ENCODE assay signal across 21 cellular contexts in the genomic region with DNA sequence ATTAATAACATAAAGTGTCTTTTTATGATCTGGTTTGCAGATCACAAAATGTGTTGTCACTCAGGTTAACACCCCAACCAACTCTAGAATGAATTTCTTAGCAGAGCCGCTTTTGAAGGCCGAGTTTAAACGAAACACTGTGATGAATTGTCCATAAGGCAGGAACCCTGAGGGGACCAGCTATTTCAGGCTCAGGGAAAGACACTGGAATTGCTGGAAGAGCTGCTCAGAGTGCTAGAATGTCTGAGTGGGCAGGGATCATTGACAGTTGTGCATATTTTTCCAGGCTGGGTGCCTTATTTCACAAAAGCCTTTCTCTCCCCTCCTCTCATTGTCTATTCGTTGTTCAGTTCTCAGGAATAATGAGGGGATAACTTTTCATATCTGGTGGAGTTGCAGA.
DNase-seq lines count a peak whose midpoint lies in the region; ATAC-seq and TF ChIP-seq lines count a peak whose summit lies in the region.
"Had no signal": no experiment of that assay in that cellular context is flagged by ENCODE, and none has a peak within 500 bp of the region (broad histone marks: within the 10 kb centered on the region; RNA-seq: fewer than 3 reads in every experiment).

No MANE protein-coding gene starts in this region.

- ATAC-seq in right cardiac atrium: peak; percentile 40 to 55
- ATAC-seq in heart left ventricle: no peak
- ATAC-seq in psoas muscle: peak in 3 of 4 donors; percentile 35 to 55 (median 45)

- no peaks in the 10 kb centered on the region for H3K27me3 ChIP-seq in right cardiac atrium (ENCODE audit: control insufficient read depth, insufficient read depth)
- no peaks in the 10 kb centered on the region for H3K27me3 ChIP-seq in heart left ventricle
- no peaks in the 10 kb centered on the region for H3K27me3 ChIP-seq in psoas muscle (ENCODE audit: insufficient read depth in 3 of 3, low read length in 2 of 3)

- H3K27ac ChIP-seq in right cardiac atrium (ENCODE audit: low read length) (no peak overlapping the region), heart left ventricle (peak overlapping the region in 4 of 12 donors; percentile 17 to 55 (median 44)), psoas muscle (no peak overlapping the region)
- H3K27ac ChIP-seq: C4-2B, GM23248 had no signal

- H3K9me3 ChIP-seq in right cardiac atrium (ENCODE audit: control insufficient read depth, low read length) (no peaks in the 10 kb centered on the region), heart left ventricle (no peaks in the 10 kb centered on the region), psoas muscle (no peaks in the 10 kb centered on the region)

- intact Hi-C loops in right cardiac atrium (cut with DNase I) (loop anchor here in 2 of 4 donors (10.0 kb wide), 1 partner anchor 1209 kb away; no protein-coding TSS in a partner anchor), heart left ventricle (cut with DNase I) (loop anchor here in 5 of 10 donors (10.0 kb wide), 3 partner anchors 949 to 1209 kb away; no protein-coding TSS in a partner anchor), psoas muscle (cut with DNase I) (no loop called here)

- H3K4me1 ChIP-seq in right cardiac atrium (ENCODE audit: control insufficient read depth, insufficient read depth, low read length) (no peaks in the 10 kb centered on the region), heart left ventricle (peaks cover 0 to 38% (median 0%) of the 10 kb centered on the region in 12 donors), psoas muscle (peaks cover 55% of the 10 kb centered on the region)

- 54% methylated on average over 4 of the region's 4 CpGs for WGBS in right cardiac atrium
- 61 to 71% (median 69%) methylated on average over 4 of the region's 4 CpGs for WGBS in heart left ventricle, 4 donors
- 40 to 56% (median 45%) methylated on average over 4 of the region's 4 CpGs for WGBS in psoas muscle, 3 donors

- H3K4me3 ChIP-seq in right cardiac atrium (ENCODE audit: low read length): no peak overlapping the region
- H3K4me3 ChIP-seq in heart left ventricle: no peak overlapping the region
- no peak overlapping the region for H3K4me3 ChIP-seq in psoas muscle
- H3K4me3 ChIP-seq: GM23248 had no signal

- H3K36me3 ChIP-seq in heart left ventricle: no peaks in the 10 kb centered on the region
- no peaks in the 10 kb centered on the region for H3K36me3 ChIP-seq in psoas muscle (ENCODE audit: insufficient read depth in 1 of 2, low read depth in 1 of 2)

- TF ChIP-seq CTCF in heart left ventricle (IDR thresholded peaks at IDR 0.05): no peak
- no peak for TF ChIP-seq CTCF in psoas muscle (IDR thresholded peaks at IDR 0.05)

- no peak for DNase-seq in right cardiac atrium
- no peak for DNase-seq in heart left ventricle
- peak; percentile 40 for DNase-seq in myocyte (ENCODE audit: low read depth)
- no peak for DNase-seq in psoas muscle
- DNase-seq in islet precursor cell: no peak
- DNase-seq in anterior cingulate cortex (lab: John Stamatoyannopoulos, UW): no peak
- no peak for DNase-seq in SW 1271 (lab: John Stamatoyannopoulos, UW)
- DNase-seq: CD8-positive, alpha-beta memory T cell; GM23248; H9; HFFc6; Karpas-422; MV-4-11; NCI-H1105 treated with DMSO at 0.1 percent for 48 hours; NCI-H2029 treated with DMSO at 0.1 percent for 48 hours; NCI-H2171; NCI-H345; NCI-H524; NCI-H774; SHP77 had no signal

- no peak for TF ChIP-seq POLR2A in heart left ventricle (IDR thresholded peaks at IDR 0.05)

Comparison
In these comparisons a context has a peak if more than half of its experiments do, and no peak if none do; other contexts are left out.
1. ATAC-seq: peak in right cardiac atrium (2 of 2) and psoas muscle (3 of 4); none in heart left ventricle (0 of 4).